28 cellular contexts compared by ENCODE assay signal in the genomic region with DNA sequence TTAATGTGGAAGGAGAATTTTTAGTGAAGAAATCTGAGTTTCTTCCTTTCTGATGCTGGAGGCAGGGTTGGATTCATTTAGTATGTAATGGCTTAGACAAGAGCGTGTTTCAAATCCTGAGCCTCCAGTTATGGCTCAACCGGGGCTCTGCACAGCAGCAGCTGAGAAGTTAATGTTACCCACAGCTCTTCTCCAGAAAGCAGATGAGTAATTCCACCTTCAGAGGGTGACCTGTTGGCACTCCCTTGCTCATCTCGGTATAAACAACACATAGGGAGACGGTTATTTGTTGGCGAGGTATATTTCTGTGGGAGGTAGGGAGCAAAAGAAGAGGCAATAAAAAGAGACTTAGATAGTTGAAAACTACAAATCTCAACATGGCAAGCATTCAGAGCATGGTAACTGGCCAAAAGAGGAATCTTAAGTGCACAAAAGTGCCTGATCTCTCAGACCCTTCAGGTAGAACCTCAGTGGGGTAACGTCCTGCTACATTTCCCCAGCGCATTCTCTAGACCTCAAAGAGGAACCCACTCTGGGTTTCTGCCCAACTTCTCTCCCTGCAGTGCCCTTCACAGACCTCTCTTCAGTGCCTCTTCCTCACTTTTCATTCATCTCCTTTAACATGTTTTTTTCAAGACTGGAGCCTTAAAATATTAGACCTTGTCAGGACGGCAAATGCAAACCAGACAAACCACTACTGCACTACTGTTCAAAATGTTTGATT.
DNase-seq lines count a peak whose midpoint lies in the region; ATAC-seq and TF ChIP-seq lines count a peak whose summit lies in the region.
"Had no signal": no experiment of that assay in that cellular context is flagged by ENCODE, and none has a peak within 500 bp of the region (broad histone marks: within the 10 kb centered on the region; RNA-seq: fewer than 3 reads in every experiment).

No MANE protein-coding gene starts in this region.

- peaks cover 0 to 86% (median 56%) of the 10 kb centered on the region in 4 donors for H3K4me1 ChIP-seq in esophagus muscularis mucosa

- no peaks in the 10 kb centered on the region for H3K9me3 ChIP-seq in esophagus muscularis mucosa
- H3K9me3 ChIP-seq: body of pancreas, pancreas, right lobe of liver, vagina had no signal

- WGBS in esophagus muscularis mucosa: 52% methylated on average over 8 of the region's 8 CpGs

- intact Hi-C loops in esophagus muscularis mucosa (cut with DNase I): no loop called here

- H3K27me3 ChIP-seq in esophagus muscularis mucosa: no peaks in the 10 kb centered on the region
- H3K27me3 ChIP-seq: body of pancreas, pancreas, right lobe of liver, vagina had no signal

- no peak for TF ChIP-seq POLR2A in esophagus muscularis mucosa (IDR thresholded peaks at IDR 0.05; ENCODE audit: low read depth)

- peak overlapping the region; percentile 58 to 61 (median 60) for H3K27ac ChIP-seq in esophagus muscularis mucosa (replicated peaks in 1 of 4)
- H3K27ac ChIP-seq: body of pancreas, pancreas, right lobe of liver, vagina had no signal

- ATAC-seq in GM18868 (IDR thresholded peaks at IDR 0.05; ENCODE audit: unreplicated experiment): peak; percentile 6
- ATAC-seq in GM21619 (IDR thresholded peaks at IDR 0.05; ENCODE audit: unreplicated experiment): peak; percentile 21
- ATAC-seq in HG03432 (IDR thresholded peaks at IDR 0.05; ENCODE audit: unreplicated experiment): peak; percentile 15
- no peak for ATAC-seq in HG02798 (IDR thresholded peaks at IDR 0.05; ENCODE audit: poor library complexity, unreplicated experiment)
- ATAC-seq in HG02623 (IDR thresholded peaks at IDR 0.05; ENCODE audit: unreplicated experiment): no peak
- ATAC-seq: activated T-helper 17 cell treated with anti-CD3 and anti-CD28 coated beads, Interleukin-2, amount 50 U/mL, for 72 hours; body of pancreas; left colon; naive thymus-derived CD4-positive, alpha-beta T cell; pancreas; right lobe of liver; Right ventricle myocardium inferior had no signal

- TF ChIP-seq CTCF in esophagus muscularis mucosa (IDR thresholded peaks at IDR 0.05): no peak

- no peaks in the 10 kb centered on the region for H3K36me3 ChIP-seq in esophagus muscularis mucosa
- H3K36me3 ChIP-seq: pancreas, right lobe of liver, vagina had no signal

- DNase-seq in esophagus muscularis mucosa (ENCODE audit: extremely low spot score) (no peak), NCI-H526 (lab: John Stamatoyannopoulos, UW) (no peak), NCI-H226 (no peak)
- DNase-seq: ACHN; activated CD4-positive, alpha-beta T cell treated with anti-CD3 and anti-CD28 coated beads for 4 hours; body of pancreas; C1 segment of cervical spinal cord; Calu3; effector memory CD4-positive, alpha-beta T cell; H7; KG1; left colon; mesendoderm; naive thymus-derived CD4-positive, alpha-beta T cell; NCI-H1105; NCI-H526 treated with DMSO at 0.1 percent for 48 hours; OCI-M1; pancreas; right lobe of liver; stimulated activated CD4-positive, alpha-beta T cell treated with anti-CD3 and anti-CD28 coated beads, Interleukin-15, amount 100 ng/mL, for 24 hours had no signal

- no peak for TF ChIP-seq EP300 in esophagus muscularis mucosa (IDR thresholded peaks at IDR 0.05)

- H3K4me3 ChIP-seq in esophagus muscularis mucosa: no peak overlapping the region
- H3K4me3 ChIP-seq: body of pancreas, pancreas, right lobe of liver, vagina had no signal

Comparison
In these comparisons a context has a peak if more than half of its experiments do, and no peak if none do; other contexts are left out.
1. ATAC-seq: peak in GM18868 (single experiment), GM21619 (single experiment) and HG03432 (single experiment); none in HG02798 (single experiment) and HG02623 (single experiment).